Comparison of ENCODE assay signal across 12 cellular contexts in the genomic region with DNA sequence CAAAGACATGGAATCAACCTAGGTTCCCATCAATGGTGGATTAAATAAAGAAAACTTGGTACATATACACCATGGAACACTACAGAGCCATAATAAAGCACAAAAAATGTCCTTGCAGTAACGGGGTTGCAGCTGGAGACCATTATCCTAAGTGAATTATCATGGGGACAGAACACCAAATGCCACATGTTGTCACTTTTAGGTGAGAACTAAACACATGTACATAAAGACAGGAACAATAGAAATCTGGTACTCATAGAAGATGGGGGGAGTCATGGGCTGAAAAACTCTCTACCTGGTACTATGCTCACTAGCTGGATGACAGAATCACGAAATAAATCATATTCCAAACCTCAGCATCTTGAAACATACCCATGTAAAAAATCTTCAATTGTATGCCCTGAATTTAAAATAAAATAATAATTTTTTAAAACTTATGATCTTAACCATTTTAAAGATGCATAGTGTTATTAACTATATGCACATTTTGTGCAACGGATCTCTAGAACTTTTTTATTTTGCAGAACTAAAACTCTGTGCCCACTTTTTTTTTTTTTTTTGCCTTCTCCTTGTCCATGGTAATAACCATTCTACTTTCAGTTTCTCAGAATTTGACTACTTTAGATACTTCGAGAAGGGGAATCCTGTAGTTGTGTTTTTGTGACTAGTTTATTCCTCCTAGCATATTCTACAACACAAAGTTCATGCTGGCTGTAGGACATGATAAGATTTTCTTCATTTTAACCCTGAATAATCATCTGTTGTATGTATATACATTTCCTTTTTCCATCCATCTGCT.
A peak's percentile ranks its signal among the peaks of the same experiment; 100 is the strongest.
DNase-seq lines count a peak whose midpoint lies in the region; ATAC-seq, FAIRE-seq and TF ChIP-seq lines count a peak whose summit lies in the region.
"Had no signal": no experiment of that assay in that cellular context is flagged by ENCODE, and none has a peak within 500 bp of the region (broad histone marks: within the 10 kb centered on the region; RNA-seq: fewer than 3 reads in every experiment).

No MANE protein-coding gene starts in this region.

- intact Hi-C loops in pancreas (cut with DNase I) = no loop called here

- H3K27me3 ChIP-seq in pancreas = peaks cover 0 to 4% (median 0%) of the 10 kb centered on the region in 4 donors

- peak; percentile 24 for DNase-seq in OCI-M1 (lab: John Stamatoyannopoulos, UW)
- DNase-seq in amniotic stem cell (lab: John Stamatoyannopoulos, UW) = no peak
- DNase-seq in pons (ENCODE audit: low spot score) = no peak
- no peak for DNase-seq in DMS 273 (lab: John Stamatoyannopoulos, UW; ENCODE audit: unreplicated experiment)
- no peak for DNase-seq in pancreas
- DNase-seq: activated CD4-positive, alpha-beta T cell treated with anti-CD3 and anti-CD28 coated beads, Interleukin-2, amount 50 U/mL, for 1 hour; DMS79; lower lobe of right lung had no signal

- no peaks in the 10 kb centered on the region for H3K9me3 ChIP-seq in pancreas
- H3K9me3 ChIP-seq: lower lobe of right lung had no signal

- no peak for TF ChIP-seq POLR2A in GM18505 (IDR thresholded peaks at IDR 0.05; ENCODE audit: borderline replicate concordance, extremely low read depth, insufficient read depth, insufficient read length)

- no peak overlapping the region for H3K27ac ChIP-seq in pancreas
- H3K27ac ChIP-seq: lower lobe of right lung, RWPE1 had no signal

- H3K4me3 ChIP-seq in pancreas = no peak overlapping the region
- H3K4me3 ChIP-seq: lower lobe of right lung had no signal

- WGBS in pancreas, 2 donors = 36 to 51% methylated on average over 4 of the region's 4 CpGs

- FAIRE-seq in pancreas (lab: Jason Lieb, UNC) = no peak

- ATAC-seq in GM18505 (IDR thresholded peaks at IDR 0.05; ENCODE audit: unreplicated experiment) = peak; percentile 63
- peak; percentile 62 for ATAC-seq in GM19397 (IDR thresholded peaks at IDR 0.05; ENCODE audit: unreplicated experiment)
- peak; percentile 61 for ATAC-seq in HG02981 (IDR thresholded peaks at IDR 0.05; ENCODE audit: unreplicated experiment)
- no peak for ATAC-seq in pancreas
- ATAC-seq: lower lobe of right lung had no signal

- no peak for TF ChIP-seq CTCF in pancreas (IDR thresholded peaks at IDR 0.05)

- no peaks in the 10 kb centered on the region for H3K36me3 ChIP-seq in pancreas
- H3K36me3 ChIP-seq: lower lobe of right lung had no signal

- H3K4me1 ChIP-seq in pancreas = no peaks in the 10 kb centered on the region
- H3K4me1 ChIP-seq: lower lobe of right lung had no signal

Comparison
In these comparisons a context has a peak if more than half of its experiments do, and no peak if none do; other contexts are left out.
1. ATAC-seq: peak in GM18505 (single experiment), GM19397 (single experiment) and HG02981 (single experiment); none in pancreas (0 of 4).